Comparison of ENCODE assay signal across 19 cellular contexts in the genomic region with DNA sequence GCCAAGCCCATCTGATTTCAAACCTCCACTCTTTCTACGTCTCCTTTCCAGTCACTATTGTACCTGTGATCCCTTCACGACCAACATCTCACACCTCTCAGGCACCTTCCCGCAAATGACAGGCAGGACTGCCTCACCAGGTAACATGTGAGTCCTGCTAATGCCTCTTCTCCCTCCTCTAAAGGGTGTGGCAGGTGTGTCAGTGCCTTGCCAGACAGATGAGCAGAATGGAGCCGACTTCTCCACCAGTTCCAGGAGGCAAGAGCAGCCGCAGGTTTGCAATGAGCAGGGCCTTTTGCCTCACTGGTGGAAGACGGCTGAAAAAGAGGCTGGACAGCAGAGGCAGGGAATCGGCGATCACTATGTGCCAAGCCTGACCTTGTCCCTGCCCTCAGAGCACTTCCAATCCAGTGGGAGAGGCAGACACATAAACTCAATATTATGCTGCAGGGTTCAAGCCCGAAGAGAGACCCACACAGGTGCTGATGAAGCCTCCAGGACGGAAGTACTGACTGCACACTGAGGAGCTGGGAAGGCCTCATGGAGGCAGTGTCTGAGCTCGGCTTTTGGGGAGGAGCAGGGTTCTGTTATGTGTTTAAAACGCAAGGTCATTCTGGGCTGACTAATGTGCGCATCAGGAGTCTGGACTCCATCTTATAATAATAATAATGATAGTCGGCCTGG. TPM values are rescaled to one million over a fixed set of nuclear protein-coding genes. Genes with fewer than 3 reads are reported as not detected.
A peak's percentile ranks its signal among the peaks of the same experiment; 100 is the strongest.
DNase-seq lines count a peak whose midpoint lies in the region; ATAC-seq and TF ChIP-seq lines count a peak whose summit lies in the region.
"Had no signal": no experiment of that assay in that cellular context is flagged by ENCODE, and none has a peak within 500 bp of the region (broad histone marks: within the 10 kb centered on the region; RNA-seq: fewer than 3 reads in every experiment).

No MANE protein-coding gene starts in this region.

- no peak overlapping the region for H3K4me3 Mint-ChIP-seq in endodermal cell
- H3K4me3 Mint-ChIP-seq: CD14-positive monocyte; CD8-positive, alpha-beta T cell; HFFc6 had no signal

- intact Hi-C loops in stomach (cut with DNase I; ENCODE audit: low total_unique reads), result no loop called here

- no peak overlapping the region for H3K27ac Mint-ChIP-seq in endodermal cell
- H3K27ac Mint-ChIP-seq: CD8-positive, alpha-beta T cell; HFFc6 had no signal

- no peak overlapping the region for H3K4me3 ChIP-seq in endodermal cell (ENCODE audit: low read length)
- no peak overlapping the region for H3K4me3 ChIP-seq in stomach

- no peak for ATAC-seq in GM19452 (IDR thresholded peaks at IDR 0.05; ENCODE audit: unreplicated experiment)
- ATAC-seq: CD8-positive, alpha-beta T cell; HepG2 had no signal

- no peak for TF ChIP-seq POLR2A in stomach (IDR thresholded peaks at IDR 0.05)

- H3K27ac ChIP-seq in endodermal cell (ENCODE audit: low read depth, low read length), result no peak overlapping the region
- H3K27ac ChIP-seq in stomach, result no peak overlapping the region
- H3K27ac ChIP-seq: 22Rv1 had no signal

- no peaks in the 10 kb centered on the region for H3K36me3 ChIP-seq in endodermal cell (ENCODE audit: control insufficient read depth, insufficient read depth, low read length)
- no peaks in the 10 kb centered on the region for H3K36me3 ChIP-seq in stomach

- no peak for TF ChIP-seq EP300 in stomach (IDR thresholded peaks at IDR 0.05)

- H3K9me3 ChIP-seq in endodermal cell (ENCODE audit: control insufficient read depth, low read length) (no peaks in the 10 kb centered on the region), stomach (no peaks in the 10 kb centered on the region)

- TF ChIP-seq CTCF in endodermal cell (conservative IDR thresholded peaks at IDR 0.05) (no peak), stomach (IDR thresholded peaks at IDR 0.05) (no peak)

- H3K27me3 ChIP-seq in endodermal cell (ENCODE audit: control insufficient read depth, insufficient read depth, low read length, poor library complexity, severe bottlenecking), result no peaks in the 10 kb centered on the region
- H3K27me3 ChIP-seq in stomach, result peaks cover 0 to 42% (median 9%) of the 10 kb centered on the region in 3 donors

- H3K27me3 Mint-ChIP-seq in endodermal cell (ENCODE audit: insufficient read depth), result peaks cover 4% of the 10 kb centered on the region

- H3K36me3 Mint-ChIP-seq in endodermal cell (ENCODE audit: low read depth), result no peaks in the 10 kb centered on the region
- H3K36me3 Mint-ChIP-seq: CD14-positive monocyte; CD8-positive, alpha-beta T cell had no signal

- 91 to 97% methylated on average over 10 to 14 of the region's 14 CpGs for WGBS in endodermal cell (ENCODE audit: insufficient coverage in 1 of 2, insufficient read length in 1 of 2), 2 experiments
- 82 to 88% (median 88%) methylated on average over 14 of the region's 14 CpGs for WGBS in stomach, 5 donors

- no peaks in the 10 kb centered on the region for H3K9me3 Mint-ChIP-seq in endodermal cell
- H3K9me3 Mint-ChIP-seq: CD14-positive monocyte; CD8-positive, alpha-beta T cell had no signal

- no peak overlapping the region for H3K9ac ChIP-seq in endodermal cell (ENCODE audit: extremely low read depth, low read length, poor library complexity, severe bottlenecking)

- DNase-seq in NCI-H187 (lab: John Stamatoyannopoulos, UW) (peak; percentile 51 to 62), NCI-H187 treated with DMSO at 0.1 percent for 48 hours (lab: John Stamatoyannopoulos, UW) (no peak), D341Med (ENCODE audit: low spot score) (peak; percentile 4), endodermal cell (peak; percentile 37), stomach (peak; percentile 10), NCI-H82 treated with DMSO at 0.1 percent for 48 hours (lab: John Stamatoyannopoulos, UW; ENCODE audit: unreplicated experiment) (no peak)
- DNase-seq in NK-92 treated with Interleukin-12 subunit alpha and Interleukin-12 subunit beta, amount 100 ng/mL, for 24 hours (lab: John Stamatoyannopoulos, UW), result no peak
- DNase-seq: COR-L47, GF-D8, HCEC 1CT, HFFc6 had no signal

- H3K4me1 ChIP-seq in endodermal cell (ENCODE audit: control insufficient read depth, insufficient read depth, low read length) (no peaks in the 10 kb centered on the region), stomach (peaks cover 0 to 14% (median 3%) of the 10 kb centered on the region in 4 donors)

- no peaks in the 10 kb centered on the region for H3K4me1 Mint-ChIP-seq in endodermal cell
- H3K4me1 Mint-ChIP-seq: CD14-positive monocyte had no signal

RNA-seq across cellular contexts. Expression of gene C4orf50, which starts 57.9 kb away (rescaled TPM):
- total RNA-seq in endodermal cell (1 to 10 TPM in 1 of 2 donors, under 1 TPM in 1; 0.84 to 1.6 TPM), stomach (1 to 10 TPM in 2 of 5 donors, under 1 TPM in 1, not detected in 2; 0.55 to 1.8 (median 1.2) TPM)
- polyA plus RNA-seq in endodermal cell (2013, experiment 1 of 2), result 0.11 TPM
- polyA plus RNA-seq in endodermal cell (2013, experiment 2 of 2), result 0.17 TPM
- polyA plus RNA-seq in stomach, result under 1 TPM in 1 of 3 donors, not detected in 2; under 0.01 TPM
- total RNA-seq: A673, HepG2, HFFc6, HT1080 had no signal
- polyA plus RNA-seq: BJ, CD14-positive monocyte, HepG2 had no signal

Comparison
In these comparisons a context has a peak if more than half of its experiments do, and no peak if none do; other contexts are left out.
1. DNase-seq: peak in NCI-H187 (2 of 2), D341Med (single experiment), endodermal cell (single experiment) and stomach (single experiment); none in NCI-H187 treated with DMSO at 0.1 percent for 48 hours (single experiment), NK-92 treated with Interleukin-12 subunit alpha and Interleukin-12 subunit beta, amount 100 ng/mL, for 24 hours (single experiment) and NCI-H82 treated with DMSO at 0.1 percent for 48 hours (single experiment).